9 cellular contexts compared by ENCODE assay signal in the genomic region with DNA sequence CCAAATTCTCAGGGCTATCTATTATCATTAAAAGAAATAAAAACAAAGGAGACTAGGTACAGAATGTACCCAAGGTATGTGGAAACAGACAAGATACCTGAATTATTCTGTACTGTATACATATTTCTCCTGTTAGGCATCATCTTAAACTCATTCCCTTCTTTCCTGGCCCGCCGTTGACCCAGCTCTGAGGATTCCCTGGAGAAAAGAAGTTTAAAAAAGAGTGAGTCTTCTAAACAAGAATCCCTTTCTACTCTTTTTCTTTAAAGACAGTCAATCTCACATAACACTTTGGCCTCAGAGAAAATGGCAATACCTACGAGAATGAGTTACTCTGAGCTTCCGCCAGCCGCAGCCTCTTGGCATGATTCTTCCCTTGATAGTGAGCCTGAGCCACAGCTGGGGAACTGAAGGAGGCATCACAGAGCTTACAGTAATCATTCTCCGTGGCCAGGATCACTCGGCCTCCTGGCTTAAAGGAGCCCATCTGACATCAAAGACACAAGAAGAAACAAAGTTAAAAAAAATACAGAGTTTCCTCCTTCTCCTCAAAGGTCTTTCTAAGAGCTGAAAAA. TPM values are rescaled to one million over a fixed set of nuclear protein-coding genes. Genes with fewer than 3 reads are reported as not detected.
A peak's percentile ranks its signal among the peaks of the same experiment; 100 is the strongest.
DNase-seq lines count a peak whose midpoint lies in the region; TF ChIP-seq lines count a peak whose summit lies in the region.
"Had no signal": no experiment of that assay in that cellular context is flagged by ENCODE, and none has a peak within 500 bp of the region (broad histone marks: within the 10 kb centered on the region; RNA-seq: fewer than 3 reads in every experiment).

No MANE protein-coding gene starts in this region.

- DNase-seq in AG10803 (ENCODE audit: low read depth) (peak; percentile 12), H4 (ENCODE audit: low spot score) (peak; percentile 73), foreskin fibroblast (peak; percentile 10 to 31), COLO668 (lab: John Stamatoyannopoulos, UW; ENCODE audit: unreplicated experiment) (no peak), NCI-H345 (lab: John Stamatoyannopoulos, UW) (no peak), NCI-H146 (lab: John Stamatoyannopoulos, UW) (no peak), DMS53 treated with DMSO at 0.1 percent for 48 hours (lab: John Stamatoyannopoulos, UW; ENCODE audit: unreplicated experiment) (no peak)
- peak; percentile 24 for DNase-seq in activated naive CD4-positive, alpha-beta T cell treated with anti-CD3 and anti-CD28 coated beads, Interleukin-2, amount 50 U/mL, for 16 hours
- DNase-seq: aorta had no signal

- TF ChIP-seq CTCF in AG10803 (conservative IDR thresholded peaks at IDR 0.05; ENCODE audit: low read length) (no peak), foreskin fibroblast (IDR thresholded peaks at IDR 0.05; ENCODE audit: low read depth, low read length) (no peak)

- H3K4me3 ChIP-seq in AG10803 (ENCODE audit: low read length) (no peak overlapping the region), foreskin fibroblast (ENCODE audit: low read depth in 1 of 2, low read length in 2 of 2) (no peak overlapping the region)

RNA-seq across cellular contexts. Expression of a gene that starts 44.2 kb away (rescaled TPM):
- total RNA-seq in H4 (2014; rRNA removed; shearing (Covaris generic)): 4.2 and 5.7 TPM in 2 replicates

Comparison
In these comparisons a context has a peak if more than half of its experiments do, and no peak if none do; other contexts are left out.
1. DNase-seq: peak in AG10803 (single experiment), H4 (single experiment), activated naive CD4-positive, alpha-beta T cell treated with anti-CD3 and anti-CD28 coated beads, Interleukin-2, amount 50 U/mL, for 16 hours (single experiment) and foreskin fibroblast (2 of 2); none in COLO668 (single experiment), NCI-H345 (single experiment), NCI-H146 (single experiment) and DMS53 treated with DMSO at 0.1 percent for 48 hours (single experiment).